Comparison of ENCODE assay signal across 8 cellular contexts in genomic region chr1:107935396-107936064, GRCh38. TPM values are rescaled to one million over a fixed set of nuclear protein-coding genes. Genes with fewer than 3 reads are reported as not detected.
DNase-seq lines count a peak whose midpoint lies in the region; ATAC-seq and TF ChIP-seq lines count a peak whose summit lies in the region.

No MANE protein-coding gene starts in this region.

- no peaks in the 10 kb centered on the region for H3K36me3 ChIP-seq in colonic mucosa

- H3K4me1 Mint-ChIP-seq in activated naive CD8-positive, alpha-beta T cell (ENCODE audit: low read depth), result peaks cover 60% of the 10 kb centered on the region

- DNase-seq in GM12865 (ENCODE audit: low read depth) (peak; percentile 92), HL-60 (ENCODE audit: low read depth in 1 of 2, low spot score in 1 of 2) (peak in 1 of 2 experiments; percentile 46), midbrain (lab: John Stamatoyannopoulos, UW) (no peak), HT-29 (ENCODE audit: low spot score) (no peak), colonic mucosa (no peak)
- DNase-seq in NK-92 treated with Interleukin-12 subunit alpha and Interleukin-12 subunit beta, amount 100 ng/mL, for 24 hours (lab: John Stamatoyannopoulos, UW), result no peak

- H3K27ac ChIP-seq in HL-60 (replicated peaks), result peak overlapping the region; percentile 26
- H3K27ac ChIP-seq in colonic mucosa, result no peak overlapping the region

- H3K27me3 Mint-ChIP-seq in activated naive CD8-positive, alpha-beta T cell, result no peaks in the 10 kb centered on the region

- intact Hi-C loops in colonic mucosa (cut with DNase I), result no loop called here

- H3K27ac Mint-ChIP-seq in activated naive CD8-positive, alpha-beta T cell, result peak overlapping the region; percentile 93

- H3K9me3 ChIP-seq in colonic mucosa, result no peaks in the 10 kb centered on the region

- H3K9ac ChIP-seq in colonic mucosa (ENCODE audit: low read depth in 2 of 2, low read length in 2 of 2), result no peak overlapping the region

- no peak for TF ChIP-seq CTCF in GM12865 (IDR thresholded peaks at IDR 0.05; ENCODE audit: insufficient read depth, low read depth, low read length, missing control alignments)
- TF ChIP-seq CTCF in HL-60 (IDR thresholded peaks at IDR 0.05; ENCODE audit: insufficient read depth, low read length), result no peak
- no peak for TF ChIP-seq CTCF in colonic mucosa (IDR thresholded peaks at IDR 0.05)

- peak; percentile 83 for ATAC-seq in GM21515 (IDR thresholded peaks at IDR 0.05; ENCODE audit: unreplicated experiment)

- peak overlapping the region; percentile 83 for H3K4me3 Mint-ChIP-seq in activated naive CD8-positive, alpha-beta T cell

- no peak overlapping the region for H3K4me3 ChIP-seq in GM12865 (ENCODE audit: low read depth, low read length)
- no peak overlapping the region for H3K4me3 ChIP-seq in HL-60 (replicated peaks; ENCODE audit: insufficient read depth, low read length)
- H3K4me3 ChIP-seq in colonic mucosa, result no peak overlapping the region

- H3K9me3 Mint-ChIP-seq in activated naive CD8-positive, alpha-beta T cell (ENCODE audit: low read depth), result no peaks in the 10 kb centered on the region

- H3K27me3 ChIP-seq in HL-60 (ENCODE audit: insufficient read depth, poor library complexity, severe bottlenecking) (no peaks in the 10 kb centered on the region), colonic mucosa (no peaks in the 10 kb centered on the region)

- H3K4me1 ChIP-seq in colonic mucosa, result no peaks in the 10 kb centered on the region

- no peaks in the 10 kb centered on the region for H3K36me3 Mint-ChIP-seq in activated naive CD8-positive, alpha-beta T cell

RNA-seq across cellular contexts. Expression of gene VAV3, which starts 29.4 kb away (rescaled TPM):
- 0.03 and 1.7 TPM in 2 replicates for total RNA-seq in HT-29 (2014; rRNA removed; shearing (Covaris generic))
- total RNA-seq in colonic mucosa, result 100 to 1,000 TPM in 1 of 2 donors, 10 to 100 TPM in 1; 73.0 to 135 TPM

Comparison
In these comparisons a context has a peak if more than half of its experiments do, and no peak if none do; other contexts are left out.
1. RNA of gene VAV3, which starts 29.4 kb away (total RNA-seq): 73.0 to 135 TPM in colonic mucosa; 0.03 to 1.7 TPM in HT-29; every median in the first group is over 10 times any median in the second.